In the genomic region with DNA sequence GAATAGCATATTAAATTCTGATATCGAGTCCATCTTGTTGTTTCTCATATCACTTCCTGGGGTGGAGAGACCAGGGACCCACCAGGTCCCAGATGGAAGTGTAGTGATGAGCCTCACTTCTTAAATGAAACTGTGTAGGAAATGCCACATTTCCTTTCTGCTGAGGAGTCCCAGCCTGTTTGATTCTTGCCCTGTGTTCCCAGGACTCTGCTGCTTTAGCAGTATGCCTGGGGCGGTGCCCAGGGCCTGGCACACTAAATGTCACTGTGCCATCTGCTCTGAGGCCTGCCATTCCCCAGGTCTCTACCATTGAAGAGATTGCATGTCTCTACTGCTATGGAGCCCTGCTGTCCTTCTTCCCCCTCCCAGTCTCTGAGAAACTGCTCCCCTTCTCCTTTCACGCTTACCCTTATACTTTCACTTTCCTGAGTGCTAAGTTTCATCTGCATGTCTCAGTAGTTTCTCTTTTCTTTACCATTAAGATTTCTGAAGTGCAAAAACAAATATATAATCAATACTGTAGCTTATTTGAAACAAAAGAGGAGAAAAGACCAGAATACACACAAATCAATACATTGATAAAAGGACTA, we compare ENCODE assay signal across 10 cellular contexts.
DNase-seq lines count a peak whose midpoint lies in the region; ATAC-seq and TF ChIP-seq lines count a peak whose summit lies in the region.
"Had no signal": no experiment of that assay in that cellular context is flagged by ENCODE, and none has a peak within 500 bp of the region (broad histone marks: within the 10 kb centered on the region; RNA-seq: fewer than 3 reads in every experiment).

No MANE protein-coding gene starts in this region.

- DNase-seq in globus pallidus (ENCODE audit: low spot score), result no peak
- no peak for DNase-seq in RPMI8226
- no peak for DNase-seq in EL
- DNase-seq in GM03348 (ENCODE audit: low spot score), result no peak
- DNase-seq: NCI-H524 treated with DMSO at 0.1 percent for 48 hours; stimulated activated CD8-positive, alpha-beta memory T cell treated with anti-CD3 and anti-CD28 coated beads, Interleukin-4, amount 100 ng/mL, for 48 hours had no signal

- TF ChIP-seq POLR2A in GM18505 (IDR thresholded peaks at IDR 0.05; ENCODE audit: borderline replicate concordance, extremely low read depth, insufficient read depth, insufficient read length), result peak; percentile 28

- peak; percentile 98 for ATAC-seq in GM18505 (IDR thresholded peaks at IDR 0.05; ENCODE audit: unreplicated experiment)
- peak; percentile 95 for ATAC-seq in GM19455 (IDR thresholded peaks at IDR 0.05; ENCODE audit: unreplicated experiment)
- ATAC-seq in HG02885 (IDR thresholded peaks at IDR 0.05; ENCODE audit: poor library complexity, unreplicated experiment), result peak; percentile 94
- peak; percentile 99 for ATAC-seq in HG03571 (IDR thresholded peaks at IDR 0.05; ENCODE audit: unreplicated experiment)
